ENCODE assay signal across 14 cellular contexts in the genomic region with DNA sequence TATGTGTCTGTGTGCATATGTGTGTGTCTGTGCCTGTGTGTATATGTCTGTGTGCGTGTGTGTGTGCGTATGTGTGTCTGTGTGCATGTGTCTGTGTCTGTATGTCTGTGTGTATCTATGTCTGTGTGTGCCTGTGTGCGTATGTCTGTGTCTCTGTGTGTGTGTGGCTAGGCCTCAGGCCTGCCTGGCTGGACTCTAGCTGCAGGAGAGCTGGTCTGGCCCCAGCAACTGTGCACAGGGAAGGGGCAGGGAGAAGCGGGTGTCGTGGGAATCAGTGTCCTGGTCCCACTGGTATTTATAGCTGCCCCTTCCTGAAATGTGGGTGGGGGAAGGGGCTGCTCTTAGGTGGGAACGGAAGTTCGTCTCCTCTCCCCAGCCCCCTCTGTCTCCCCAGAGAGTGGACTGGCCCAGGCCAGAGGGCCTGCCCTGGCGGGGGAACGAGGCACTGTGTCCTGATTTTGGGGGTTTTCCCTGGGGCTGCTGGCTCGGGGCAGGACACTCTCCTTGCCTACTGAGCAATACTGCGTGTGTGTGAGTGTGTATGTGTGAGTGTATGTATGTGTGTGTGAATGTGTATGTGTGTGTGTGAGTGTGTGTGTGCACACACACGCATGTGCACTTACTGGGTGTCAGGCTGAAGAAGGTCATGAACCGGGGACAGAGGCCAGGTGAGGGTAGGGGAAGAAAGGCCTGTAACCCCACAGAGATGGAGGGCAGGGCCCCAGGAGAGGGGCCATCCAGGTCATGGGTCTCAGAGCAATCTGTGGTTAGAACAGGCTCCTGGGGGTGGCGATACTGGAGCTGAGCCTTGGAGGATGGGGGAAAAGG. TPM values are rescaled to one million over a fixed set of nuclear protein-coding genes. Genes with fewer than 3 reads are reported as not detected.
DNase-seq lines count a peak whose midpoint lies in the region; ATAC-seq, FAIRE-seq and TF ChIP-seq lines count a peak whose summit lies in the region.
"Had no signal": no experiment of that assay in that cellular context is flagged by ENCODE, and none has a peak within 500 bp of the region (broad histone marks: within the 10 kb centered on the region; RNA-seq: fewer than 3 reads in every experiment).

No MANE protein-coding gene starts in this region.

- no peak overlapping the region for H3K4me3 Mint-ChIP-seq in GM23338
- H3K4me3 Mint-ChIP-seq: activated T-helper 1 cell treated with anti-CD3 and anti-CD28 coated beads, Interleukin-12 subunit alpha, Interleukin-12 subunit beta, Interleukin-2, Interleukin-4 antibody, amounts not matched to agents 30 ng/mL and 10 ng/mL and 1 ng/mL, durations not matched to agents 14 hours and 24 hours and 36 hours; CD8-positive, alpha-beta memory T cell had no signal

- no peak for FAIRE-seq in pancreas (lab: Jason Lieb, UNC)

- H3K4me2 ChIP-seq in trophoblast cell (ENCODE audit: low read length) (no peak overlapping the region), GM23338 (no peak overlapping the region)

- H2AFZ ChIP-seq in trophoblast cell (ENCODE audit: insufficient read depth, low read length, poor library complexity) (peak overlapping the region; percentile 1), GM23338 (no peak overlapping the region)
- H2AFZ ChIP-seq: parathyroid adenoma had no signal

- H3K4me3 ChIP-seq in left ventricle myocardium inferior (no peak overlapping the region), esophagus muscularis mucosa (no peak overlapping the region), trophoblast cell (ENCODE audit: low read depth, low read length) (peak overlapping the region; percentile 21), spleen (no peak overlapping the region), GM23338 (no peak overlapping the region), pancreas (no peak overlapping the region)
- H3K4me3 ChIP-seq: upper lobe of left lung had no signal

- DNase-seq in left ventricle myocardium inferior = no peak
- DNase-seq in Right ventricle myocardium superior = no peak
- no peak for DNase-seq in esophagus muscularis mucosa (ENCODE audit: extremely low spot score)
- DNase-seq in trophoblast cell = no peak
- DNase-seq in spleen = no peak
- DNase-seq in GM10266 (ENCODE audit: extremely low spot score) = no peak
- DNase-seq in GM23338 (ENCODE audit: low spot score) = no peak
- DNase-seq in pancreas = no peak
- DNase-seq: CD8-positive, alpha-beta memory T cell; effector CD8-positive, alpha-beta T cell; NK-92 treated with Interleukin-12 subunit alpha and Interleukin-12 subunit beta, amount 100 ng/mL, for 24 hours; upper lobe of left lung had no signal

- no peak overlapping the region for H4K8ac ChIP-seq in trophoblast cell (ENCODE audit: low read depth, low read length)

- no peak overlapping the region for H3K9ac ChIP-seq in trophoblast cell (ENCODE audit: low read length)
- H3K9ac ChIP-seq: parathyroid adenoma had no signal

- H3K23ac ChIP-seq in trophoblast cell (ENCODE audit: low read length) = no peak overlapping the region

- H3K27ac Mint-ChIP-seq in GM23338 = no peak overlapping the region
- H3K27ac Mint-ChIP-seq: activated T-helper 1 cell treated with anti-CD3 and anti-CD28 coated beads, Interleukin-12 subunit alpha, Interleukin-12 subunit beta, Interleukin-2, Interleukin-4 antibody, amounts not matched to agents 30 ng/mL and 10 ng/mL and 1 ng/mL, durations not matched to agents 14 hours and 24 hours and 36 hours had no signal

- TF ChIP-seq EP300 in esophagus muscularis mucosa (IDR thresholded peaks at IDR 0.05) = no peak

- H2BK12ac ChIP-seq in trophoblast cell (ENCODE audit: low read length) = no peak overlapping the region

- no peaks in the 10 kb centered on the region for H3K79me2 ChIP-seq in trophoblast cell (ENCODE audit: control insufficient read depth, insufficient read depth, low read length, poor library complexity)
- no peaks in the 10 kb centered on the region for H3K79me2 ChIP-seq in GM23338 (replicated peaks; ENCODE audit: insufficient read depth)
- H3K79me2 ChIP-seq: parathyroid adenoma had no signal

- no peak overlapping the region for H2BK120ac ChIP-seq in trophoblast cell (ENCODE audit: insufficient read depth, low read length, poor library complexity)

- no peaks in the 10 kb centered on the region for H3K9me2 ChIP-seq in GM23338 (ENCODE audit: insufficient read depth)

- peaks cover 19% of the 10 kb centered on the region for H3K4me1 Mint-ChIP-seq in GM23338
- H3K4me1 Mint-ChIP-seq: CD8-positive, alpha-beta memory T cell had no signal

- H3K27me3 ChIP-seq in left ventricle myocardium inferior (ENCODE audit: low read depth) (no peaks in the 10 kb centered on the region), esophagus muscularis mucosa (no peaks in the 10 kb centered on the region), trophoblast cell (ENCODE audit: insufficient read depth, low read length) (no peaks in the 10 kb centered on the region), spleen (replicated peaks in 1 of 7) (no peaks in the 10 kb centered on the region), GM23338 (ENCODE audit: insufficient read depth) (no peaks in the 10 kb centered on the region), pancreas (no peaks in the 10 kb centered on the region)
- H3K27me3 ChIP-seq: upper lobe of left lung had no signal

- H3K27me3 Mint-ChIP-seq in GM23338 (ENCODE audit: insufficient read depth, low read depth, poor library complexity) = peaks cover 7% of the 10 kb centered on the region

- H4K12ac ChIP-seq in trophoblast cell (ENCODE audit: low read depth, low read length) = no peak overlapping the region

- intact Hi-C loops in left ventricle myocardium inferior (cut with micrococcal nuclease) = no loop called here
- intact Hi-C loops in Right ventricle myocardium superior (cut with DNase I) = no loop called here
- intact Hi-C loops in esophagus muscularis mucosa (cut with DNase I) = no loop called here
- intact Hi-C loops in spleen (cut with DNase I; ENCODE audit: low total_unique reads) = no loop called here
- intact Hi-C loops in pancreas (cut with DNase I) = no loop called here

- peaks cover 66% of the 10 kb centered on the region for H3K4me1 ChIP-seq in left ventricle myocardium inferior
- peaks cover 41 to 80% (median 77%) of the 10 kb centered on the region in 4 donors for H3K4me1 ChIP-seq in esophagus muscularis mucosa
- peaks cover 0 to 4% of the 10 kb centered on the region in 2 experiments for H3K4me1 ChIP-seq in trophoblast cell (ENCODE audit: control insufficient read depth in 1 of 2, insufficient read depth in 2 of 2, low read length in 2 of 2)
- H3K4me1 ChIP-seq in spleen = peaks cover 6 to 20% (median 14%) of the 10 kb centered on the region in 6 donors
- H3K4me1 ChIP-seq in GM23338 (ENCODE audit: insufficient read depth) = no peaks in the 10 kb centered on the region
- H3K4me1 ChIP-seq in pancreas = no peaks in the 10 kb centered on the region
- H3K4me1 ChIP-seq: parathyroid adenoma had no signal

- no peak for TF ChIP-seq CTCF in left ventricle myocardium inferior (IDR thresholded peaks at IDR 0.05; ENCODE audit: borderline replicate concordance)
- TF ChIP-seq CTCF in esophagus muscularis mucosa (IDR thresholded peaks at IDR 0.05) = no peak
- TF ChIP-seq CTCF in spleen (IDR thresholded peaks at IDR 0.05 in 8 of 11, conservative IDR thresholded peaks at IDR 0.05 in 3 of 11) = no peak
- TF ChIP-seq CTCF in GM10266 (IDR thresholded peaks at IDR 0.05; ENCODE audit: control insufficient read depth, insufficient read depth, low read depth, missing control alignments) = no peak
- no peak for TF ChIP-seq CTCF in GM23338 (conservative IDR thresholded peaks at IDR 0.05; ENCODE audit: low read depth in 2 of 2)
- no peak for TF ChIP-seq CTCF in pancreas (IDR thresholded peaks at IDR 0.05)

- no peaks in the 10 kb centered on the region for H3K79me1 ChIP-seq in trophoblast cell (ENCODE audit: low read length)

- H2AK5ac ChIP-seq in trophoblast cell (ENCODE audit: low read length) = no peak overlapping the region

- H3K36me3 Mint-ChIP-seq in GM23338 (ENCODE audit: low read depth) = no peaks in the 10 kb centered on the region
- H3K36me3 Mint-ChIP-seq: CD8-positive, alpha-beta memory T cell had no signal

- no peak overlapping the region for H4K91ac ChIP-seq in trophoblast cell (ENCODE audit: low read depth, low read length)

- ATAC-seq in Right ventricle myocardium superior (ENCODE audit: poor library complexity) = no peak
- no peak for ATAC-seq in GM23338
- ATAC-seq in pancreas = no peak

- no peak overlapping the region for H3K18ac ChIP-seq in trophoblast cell (ENCODE audit: low read length)

- no peaks in the 10 kb centered on the region for H3F3A ChIP-seq in GM23338 (replicated peaks; ENCODE audit: low read depth)

- no peaks in the 10 kb centered on the region for H3K9me3 Mint-ChIP-seq in GM23338
- H3K9me3 Mint-ChIP-seq: activated T-helper 1 cell treated with anti-CD3 and anti-CD28 coated beads, Interleukin-12 subunit alpha, Interleukin-12 subunit beta, Interleukin-2, Interleukin-4 antibody, amounts not matched to agents 30 ng/mL and 10 ng/mL and 1 ng/mL, durations not matched to agents 14 hours and 24 hours and 36 hours; CD8-positive, alpha-beta memory T cell had no signal

- no peaks in the 10 kb centered on the region for H3K9me3 ChIP-seq in left ventricle myocardium inferior (replicated peaks)
- H3K9me3 ChIP-seq in esophagus muscularis mucosa = no peaks in the 10 kb centered on the region
- peaks cover 4% of the 10 kb centered on the region for H3K9me3 ChIP-seq in trophoblast cell (ENCODE audit: insufficient read depth, low read depth, low read length)
- no peaks in the 10 kb centered on the region for H3K9me3 ChIP-seq in spleen
- no peaks in the 10 kb centered on the region for H3K9me3 ChIP-seq in pancreas
- H3K9me3 ChIP-seq: upper lobe of left lung had no signal

- no peaks in the 10 kb centered on the region for H4K20me1 ChIP-seq in GM23338 (replicated peaks; ENCODE audit: insufficient read depth)

- no peak overlapping the region for H3K14ac ChIP-seq in trophoblast cell (ENCODE audit: low read length)

- 72% methylated on average over 9 of the region's 14 CpGs for WGBS in esophagus muscularis mucosa
- no CpG with 5 or more reads among the region's 14 CpGs for WGBS in trophoblast cell (ENCODE audit: extremely low coverage, insufficient coverage, insufficient read length)
- WGBS in spleen, 5 donors = 77 to 88% (median 83%) methylated on average over 13 to 14 of the region's 14 CpGs
- WGBS in pancreas, 2 donors = 79 to 83% methylated on average over 13 to 14 of the region's 14 CpGs

- H2BK5ac ChIP-seq in trophoblast cell (ENCODE audit: low read depth, low read length, poor library complexity) = no peak overlapping the region

- H3K36me3 ChIP-seq in left ventricle myocardium inferior (no peaks in the 10 kb centered on the region), esophagus muscularis mucosa (peaks cover 0 to 5% (median 0%) of the 10 kb centered on the region in 4 donors), trophoblast cell (ENCODE audit: control insufficient read depth in 1 of 2, insufficient read depth in 2 of 2, low read length in 2 of 2) (no peaks in the 10 kb centered on the region), spleen (no peaks in the 10 kb centered on the region), GM23338 (ENCODE audit: insufficient read depth) (no peaks in the 10 kb centered on the region), pancreas (no peaks in the 10 kb centered on the region)
- H3K36me3 ChIP-seq: upper lobe of left lung had no signal

- TF ChIP-seq POLR2A in esophagus muscularis mucosa (IDR thresholded peaks at IDR 0.05; ENCODE audit: low read depth) = no peak
- TF ChIP-seq POLR2A in spleen (IDR thresholded peaks at IDR 0.05) = no peak

- H3K4ac ChIP-seq in trophoblast cell (ENCODE audit: low read depth, low read length) = no peak overlapping the region

- H3K27ac ChIP-seq in left ventricle myocardium inferior (replicated peaks) (peak overlapping the region; percentile 74), esophagus muscularis mucosa (replicated peaks in 1 of 4) (peak overlapping the region; percentile 86 to 94 (median 87)), trophoblast cell (ENCODE audit: low read depth, low read length) (no peak overlapping the region), spleen (no peak overlapping the region), GM23338 (ENCODE audit: low read depth) (no peak overlapping the region), pancreas (no peak overlapping the region)
- H3K27ac ChIP-seq: parathyroid adenoma had no signal

RNA-seq across cellular contexts. Expression of gene CSPG4, which starts 6.6 kb away (rescaled TPM):
- 9.1 TPM for total RNA-seq in left ventricle myocardium inferior
- 5.2 TPM for total RNA-seq in Right ventricle myocardium superior
- 100 to 1,000 TPM; 133 to 386 (median 182) TPM for total RNA-seq in esophagus muscularis mucosa
- 1.1 and 1.3 TPM in 2 replicates for polyA plus RNA-seq in trophoblast cell (2013)
- total RNA-seq in spleen = 10 to 100 TPM in 4 of 7 donors, 1 to 10 TPM in 3; 4.1 to 28.6 (median 10.2) TPM
- 1 to 10 TPM in 2 of 3 donors, under 1 TPM in 1; 0.89 to 4.9 (median 1.3) TPM for polyA plus RNA-seq in spleen
- 3.6 and 4.0 TPM in 2 replicates for total RNA-seq in GM23338 (2014; rRNA removed; shearing (Covaris generic))
- 0.27 and 0.33 TPM in 2 replicates for polyA plus RNA-seq in GM23338 (2016; fragmentation: Nextera tagmentation; extraction: Ambion mirVana)
- 1 to 10 TPM in 2 of 6 donors, under 1 TPM in 4; 0.35 to 1.2 (median 0.95) TPM for total RNA-seq in pancreas
- polyA plus RNA-seq in pancreas = 1 to 10 TPM; 2.9 to 3.1 TPM
- total RNA-seq: activated T-helper 1 cell treated with anti-CD3 and anti-CD28 coated beads, Interleukin-12 subunit alpha, Interleukin-12 subunit beta, Interleukin-2, Interleukin-4 antibody, amounts not matched to agents 30 ng/mL and 10 ng/mL and 1 ng/mL, durations not matched to agents 14 hours and 24 hours and 36 hours; CD8-positive, alpha-beta memory T cell had no signal
- polyA plus RNA-seq: CD8-positive, alpha-beta memory T cell had no signal

RNA-seq across cellular contexts. Expression of gene SNX33, which starts 58.4 kb away (rescaled TPM):
- total RNA-seq in left ventricle myocardium inferior (11.4 TPM), Right ventricle myocardium superior (12.4 TPM), esophagus muscularis mucosa (10 to 100 TPM; 27.8 to 47.6 (median 40.1) TPM), spleen (10 to 100 TPM; 10.4 to 22.8 (median 18.3) TPM), pancreas (10 to 100 TPM; 12.8 to 24.1 (median 14.6) TPM)
- polyA plus RNA-seq in trophoblast cell (2013) = 11.9 and 12.6 TPM in 2 replicates
- polyA plus RNA-seq in spleen (1 to 10 TPM; 4.3 to 7.8 (median 6.3) TPM), GM23338 (2016; fragmentation: Nextera tagmentation; extraction: Ambion mirVana) (4.9 and 6.2 TPM in 2 replicates), pancreas (10 to 100 TPM in 1 of 2 donors, 1 to 10 TPM in 1; 9.8 to 13.2 TPM)
- total RNA-seq in GM23338 (2014; rRNA removed; shearing (Covaris generic)) = 14.6 and 21.2 TPM in 2 replicates

Comparison
In these comparisons a context has a peak if more than half of its experiments do, and no peak if none do; other contexts are left out.
1. H3K27ac ChIP-seq: peak in left ventricle myocardium inferior (single experiment) and esophagus muscularis mucosa (4 of 4); none in trophoblast cell (single experiment), spleen (0 of 8), GM23338 (single experiment) and pancreas (0 of 4).
2. RNA of gene CSPG4, which starts 6.6 kb away (total RNA-seq): 133 to 386 TPM in esophagus muscularis mucosa; 4.1 to 28.6 TPM in spleen, 9.1 TPM in left ventricle myocardium inferior (single experiment), 5.2 TPM in Right ventricle myocardium superior (single experiment), 3.6 to 4.0 TPM in GM23338 and 0.35 to 1.2 TPM in pancreas; every median in the first group is over 4 times any median in the second.